1 cellular context compared by ENCODE assay signal in genomic region chr3:53846851-53847155, GRCh38.
TF ChIP-seq lines count a peak whose summit lies in the region.

No MANE protein-coding gene starts in this region.

TF ChIP-seq in HepG2, 621 proteins besides CTCF, POLR2A, EP300 and RAD21 (continued from another document):
- no peak for TF ChIP-seq GLMP (CRISPR knock-in tag; IDR thresholded peaks at IDR 0.05; ENCODE audit: borderline replicate concordance)
- peak; percentile 19 for TF ChIP-seq ZNF18 (CRISPR knock-in tag; IDR thresholded peaks at IDR 0.05; ENCODE audit: insufficient replicate concordance)
- TF ChIP-seq CCAR2 (optimal IDR thresholded peaks at IDR 0.05; ENCODE audit: low read depth, low read length): no peak
- no peak for TF ChIP-seq HNRNPUL1 (IDR thresholded peaks at IDR 0.05; ENCODE audit: low read depth, low read length)
- no peak for TF ChIP-seq HES4 (CRISPR knock-in tag; IDR thresholded peaks at IDR 0.05; ENCODE audit: borderline replicate concordance)
- no peak for TF ChIP-seq SYNCRIP (IDR thresholded peaks at IDR 0.05; ENCODE audit: insufficient read depth, low read depth, low read length)
- TF ChIP-seq THRA (CRISPR knock-in tag; IDR thresholded peaks at IDR 0.05; ENCODE audit: borderline replicate concordance): no peak
- peak; percentile 73; the same call in 1 of the 2 replicates for TF ChIP-seq ZNF501 (CRISPR knock-in tag; IDR thresholded peaks at IDR 0.05)
- no peak for TF ChIP-seq RERE (CRISPR knock-in tag; IDR thresholded peaks at IDR 0.05; ENCODE audit: low read depth)
- no peak for TF ChIP-seq ZNF367 (CRISPR knock-in tag; IDR thresholded peaks at IDR 0.05; ENCODE audit: borderline replicate concordance)
- TF ChIP-seq GPBP1L1 (CRISPR knock-in tag; IDR thresholded peaks at IDR 0.05): no peak
- no peak for TF ChIP-seq SOX6 (IDR thresholded peaks at IDR 0.05)
- no peak for TF ChIP-seq SOX6 (CRISPR knock-in tag; IDR thresholded peaks at IDR 0.05)
- TF ChIP-seq ZNF841 (CRISPR knock-in tag; IDR thresholded peaks at IDR 0.05; ENCODE audit: borderline replicate concordance): no peak
- no peak for TF ChIP-seq ZNF660 (CRISPR knock-in tag; IDR thresholded peaks at IDR 0.05; ENCODE audit: borderline replicate concordance, low read depth)
- no peak for TF ChIP-seq ZNF407 (CRISPR knock-in tag; IDR thresholded peaks at IDR 0.05; ENCODE audit: not compliant biosample characterization)
- TF ChIP-seq BRD4 (CRISPR knock-in tag; IDR thresholded peaks at IDR 0.05): no peak
- TF ChIP-seq ZNF350 (CRISPR knock-in tag; IDR thresholded peaks at IDR 0.05; ENCODE audit: borderline replicate concordance, low read depth): no peak
- no peak for TF ChIP-seq ZNF790 (CRISPR knock-in tag; IDR thresholded peaks at IDR 0.05; ENCODE audit: borderline replicate concordance)
- 0 out of 2 replicates have a peak, but pooled peaks have one; percentile 40 for TF ChIP-seq THAP8 (CRISPR knock-in tag; IDR thresholded peaks at IDR 0.05; ENCODE audit: borderline replicate concordance)
